14 cellular contexts compared by ENCODE assay signal in the genomic region with DNA sequence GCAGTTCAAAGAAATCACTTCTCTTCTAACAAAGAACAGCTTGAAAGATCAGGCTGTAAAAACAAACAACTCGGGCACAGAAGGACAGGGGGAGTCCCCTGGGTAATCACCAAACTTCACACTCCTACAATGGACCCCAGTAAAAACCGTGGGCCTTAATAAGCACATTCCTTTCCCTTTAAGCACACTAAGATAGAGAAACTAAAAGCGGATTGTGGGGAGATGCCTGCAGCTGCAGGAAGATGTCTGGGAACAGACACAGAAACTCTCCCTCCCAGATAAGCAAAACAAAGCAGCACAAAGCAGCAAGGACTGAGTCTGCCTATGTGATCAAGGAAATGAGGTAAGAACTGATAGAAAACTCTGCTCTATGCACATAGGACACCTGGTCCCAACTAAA. TPM values are rescaled to one million over a fixed set of nuclear protein-coding genes. Genes with fewer than 3 reads are reported as not detected.
A peak's percentile ranks its signal among the peaks of the same experiment; 100 is the strongest.
DNase-seq lines count a peak whose midpoint lies in the region; ATAC-seq and TF ChIP-seq lines count a peak whose summit lies in the region.
"Had no signal": no experiment of that assay in that cellular context is flagged by ENCODE, and none has a peak within 500 bp of the region (broad histone marks: within the 10 kb centered on the region; RNA-seq: fewer than 3 reads in every experiment).

No MANE protein-coding gene starts in this region.

- peak overlapping the region; percentile 94 for H3K27ac Mint-ChIP-seq in CD8-positive, alpha-beta T cell
- peak overlapping the region in 4 of 5 experiments; percentile 19 to 92 (median 74) for H3K27ac Mint-ChIP-seq in brain
- no peak overlapping the region for H3K27ac Mint-ChIP-seq in activated T-helper 2 cell treated with anti-CD3 and anti-CD28 coated beads, Interferon-gamma antibody, Interleukin-2, Interleukin-4, amounts not matched to agents 10 μg/mL and 5 μg/mL and 100 μg/mL, durations not matched to agents 14 hours and 24 hours and 36 hours

- peak overlapping the region; percentile 9 for H3K27ac ChIP-seq in CD8-positive, alpha-beta T cell (ENCODE audit: low read depth, low read length)
- H3K27ac ChIP-seq in mesodermal cell (ENCODE audit: low read depth, low read length, severe bottlenecking) = peak overlapping the region; percentile 66
- no peak overlapping the region for H3K27ac ChIP-seq in vagina
- H3K27ac ChIP-seq: BLaER1, right lobe of liver had no signal

- peaks cover 5% of the 10 kb centered on the region for H3K9me3 Mint-ChIP-seq in CD8-positive, alpha-beta T cell
- H3K9me3 Mint-ChIP-seq in brain = peaks cover 11 to 16% (median 14%) of the 10 kb centered on the region in 5 experiments
- peaks cover 33% of the 10 kb centered on the region for H3K9me3 Mint-ChIP-seq in activated T-helper 2 cell treated with anti-CD3 and anti-CD28 coated beads, Interferon-gamma antibody, Interleukin-2, Interleukin-4, amounts not matched to agents 10 μg/mL and 5 μg/mL and 100 μg/mL, durations not matched to agents 14 hours and 24 hours and 36 hours

- H3K27me3 ChIP-seq in CD8-positive, alpha-beta T cell (ENCODE audit: insufficient read depth, low read length) = no peaks in the 10 kb centered on the region
- H3K27me3 ChIP-seq in vagina = no peaks in the 10 kb centered on the region
- H3K27me3 ChIP-seq: BLaER1, right lobe of liver had no signal

- no peak for TF ChIP-seq POLR2A in vagina (IDR thresholded peaks at IDR 0.05)

- no peaks in the 10 kb centered on the region for H3K36me3 Mint-ChIP-seq in CD8-positive, alpha-beta T cell
- H3K36me3 Mint-ChIP-seq in brain = no peaks in the 10 kb centered on the region
- peaks cover 13% of the 10 kb centered on the region for H3K36me3 Mint-ChIP-seq in activated T-helper 2 cell treated with anti-CD3 and anti-CD28 coated beads, Interferon-gamma antibody, Interleukin-2, Interleukin-4, amounts not matched to agents 10 μg/mL and 5 μg/mL and 100 μg/mL, durations not matched to agents 14 hours and 24 hours and 36 hours (ENCODE audit: low read depth)

- WGBS in mesodermal cell (ENCODE audit: insufficient coverage in 2 of 2), 2 experiments = 43% methylated on average over 1 of the region's 3 CpGs; no CpG with 5 or more reads in 1 of the 2 experiments

- CTCF ChIA-PET in CD8-positive, alpha-beta T cell (lab: Charles Lee) = interaction anchor here (0.7 to 3.4 kb wide), 6 partner anchors 9 to 471 kb away, joined by 3 to 10 read pairs (median 3); a partner anchor contains a TSS

- peak; percentile 90 for ATAC-seq in CD8-positive, alpha-beta T cell
- ATAC-seq in HG03442 (IDR thresholded peaks at IDR 0.05; ENCODE audit: unreplicated experiment) = peak; percentile 42
- ATAC-seq: PC-3 had no signal

- no peak overlapping the region for H3K4me3 ChIP-seq in CD8-positive, alpha-beta T cell (ENCODE audit: low read depth, low read length)
- H3K4me3 ChIP-seq in mesodermal cell (ENCODE audit: extremely low read depth, insufficient read depth, low read length, poor library complexity, severe bottlenecking) = no peak overlapping the region
- no peak overlapping the region for H3K4me3 ChIP-seq in vagina
- H3K4me3 ChIP-seq: BLaER1, lung, right lobe of liver had no signal

- peak overlapping the region; percentile 71 for H3K4me3 Mint-ChIP-seq in CD8-positive, alpha-beta T cell
- H3K4me3 Mint-ChIP-seq in brain = peak overlapping the region; percentile 5 to 61 (median 19)
- no peak overlapping the region for H3K4me3 Mint-ChIP-seq in activated T-helper 2 cell treated with anti-CD3 and anti-CD28 coated beads, Interferon-gamma antibody, Interleukin-2, Interleukin-4, amounts not matched to agents 10 μg/mL and 5 μg/mL and 100 μg/mL, durations not matched to agents 14 hours and 24 hours and 36 hours (ENCODE audit: low read depth)

- no peaks in the 10 kb centered on the region for H3K36me3 ChIP-seq in CD8-positive, alpha-beta T cell (ENCODE audit: insufficient read depth, low read length)
- H3K36me3 ChIP-seq in mesodermal cell (ENCODE audit: control insufficient read depth, insufficient read depth, low read length) = no peaks in the 10 kb centered on the region
- no peaks in the 10 kb centered on the region for H3K36me3 ChIP-seq in vagina
- H3K36me3 ChIP-seq: BLaER1, right lobe of liver had no signal

- peaks cover 4% of the 10 kb centered on the region for H3K9me3 ChIP-seq in CD8-positive, alpha-beta T cell (ENCODE audit: low read length)
- H3K9me3 ChIP-seq in mesodermal cell (ENCODE audit: control insufficient read depth, low read length) = peaks cover 43% of the 10 kb centered on the region
- no peaks in the 10 kb centered on the region for H3K9me3 ChIP-seq in vagina
- H3K9me3 ChIP-seq: right lobe of liver had no signal

- intact Hi-C loops in CD8-positive, alpha-beta T cell (cut with DNase I, micrococcal nuclease) = no loop called here
- intact Hi-C loops in activated T-helper 2 cell treated with anti-CD3 and anti-CD28 coated beads, Interferon-gamma antibody, Interleukin-2, Interleukin-4, amounts not matched to agents 10 μg/mL and 5 μg/mL and 100 μg/mL, durations not matched to agents 14 hours and 24 hours and 36 hours (cut with micrococcal nuclease) = no loop called here
- intact Hi-C loops in vagina (cut with DNase I) = loop anchor here (10.0 kb wide), 1 partner anchor 487 kb away; no protein-coding TSS in a partner anchor

- H3K27me3 Mint-ChIP-seq in CD8-positive, alpha-beta T cell (ENCODE audit: low read depth) = no peaks in the 10 kb centered on the region
- H3K27me3 Mint-ChIP-seq in brain = peaks cover 2% of the 10 kb centered on the region
- no peaks in the 10 kb centered on the region for H3K27me3 Mint-ChIP-seq in activated T-helper 2 cell treated with anti-CD3 and anti-CD28 coated beads, Interferon-gamma antibody, Interleukin-2, Interleukin-4, amounts not matched to agents 10 μg/mL and 5 μg/mL and 100 μg/mL, durations not matched to agents 14 hours and 24 hours and 36 hours (ENCODE audit: low read depth)

- TF ChIP-seq CTCF in CD8-positive, alpha-beta T cell (IDR thresholded peaks at IDR 0.05) = no peak
- no peak for TF ChIP-seq CTCF in brain (conservative IDR thresholded peaks at IDR 0.05)
- no peak for TF ChIP-seq CTCF in vagina (IDR thresholded peaks at IDR 0.05)

- POLR2A ChIA-PET in CD8-positive, alpha-beta T cell (lab: Charles Lee) = interaction anchor here (1.2 to 2.2 kb wide), 3 partner anchors 38 to 77 kb away, joined by 3 to 5 read pairs (median 4); a partner anchor contains a TSS

- peaks cover 21% of the 10 kb centered on the region for H3K4me1 ChIP-seq in CD8-positive, alpha-beta T cell (ENCODE audit: insufficient read depth, low read length)
- H3K4me1 ChIP-seq in mesodermal cell (ENCODE audit: control insufficient read depth, insufficient read depth, low read length, poor library complexity, severe bottlenecking) (no peaks in the 10 kb centered on the region), vagina (no peaks in the 10 kb centered on the region)
- H3K4me1 ChIP-seq: BLaER1, right lobe of liver had no signal

- H3K4me1 Mint-ChIP-seq in CD8-positive, alpha-beta T cell (ENCODE audit: low read depth) = peaks cover 22% of the 10 kb centered on the region
- peaks cover 11% of the 10 kb centered on the region for H3K4me1 Mint-ChIP-seq in brain
- H3K4me1 Mint-ChIP-seq in activated T-helper 2 cell treated with anti-CD3 and anti-CD28 coated beads, Interferon-gamma antibody, Interleukin-2, Interleukin-4, amounts not matched to agents 10 μg/mL and 5 μg/mL and 100 μg/mL, durations not matched to agents 14 hours and 24 hours and 36 hours (ENCODE audit: low read depth) = no peaks in the 10 kb centered on the region

- DNase-seq in CD8-positive, alpha-beta T cell = peak in 1 of 7 experiments; percentile 51
- DNase-seq in OCI-M2 (lab: John Stamatoyannopoulos, UW; ENCODE audit: unreplicated experiment) (no peak), kidney glomerular epithelial cell (lab: John Stamatoyannopoulos, UW) (no peak), vagina (ENCODE audit: extremely low spot score in 2 of 2) (no peak)
- no peak for DNase-seq in activated T-helper 2 cell treated with anti-CD3 and anti-CD28 coated beads, Interferon-gamma antibody, Interleukin-2, Interleukin-4, amounts not matched to agents 10 μg/mL and 5 μg/mL and 100 μg/mL, durations not matched to agents 14 hours and 24 hours and 36 hours (ENCODE audit: low spot score)
- DNase-seq: head of caudate nucleus, KBM-7, PC-3, right lobe of liver had no signal

RNA-seq across cellular contexts. Expression of a gene that starts 37.6 kb away (rescaled TPM):
- 10 to 100 TPM; 17.3 to 19.7 TPM for total RNA-seq in CD8-positive, alpha-beta T cell
- 3.9 TPM for polyA plus RNA-seq in brain (ENCODE audit: insufficient read depth, low read depth, low replicate concordance)
- 20.4 TPM for polyA plus RNA-seq in mesodermal cell (2013, experiment 1 of 2)
- 20.3 TPM for polyA plus RNA-seq in mesodermal cell (2013, experiment 2 of 2)
- total RNA-seq in activated T-helper 2 cell treated with anti-CD3 and anti-CD28 coated beads, Interferon-gamma antibody, Interleukin-2, Interleukin-4, amounts not matched to agents 10 μg/mL and 5 μg/mL and 100 μg/mL, durations not matched to agents 14 hours and 24 hours and 36 hours = 14.1 and 15.1 TPM in 2 replicates
- total RNA-seq in vagina = 9.3 TPM
